1 cellular context compared by ENCODE assay signal in genomic region chr2:233867993-233868532, GRCh38.
A peak's percentile ranks its signal among the peaks of the same experiment; 100 is the strongest.
TF ChIP-seq lines count a peak whose summit lies in the region.

TSS of gene MSL3B (minus strand) at chr2:233868386.

TF ChIP-seq in K562, 482 proteins besides CTCF, POLR2A, EP300 and RAD21 (continued from another document and continues in another):
- TF ChIP-seq ZNF347 (CRISPR knock-in tag; IDR thresholded peaks at IDR 0.05; ENCODE audit: low read depth), result no peak
- TF ChIP-seq THRB (CRISPR knock-in tag; conservative IDR thresholded peaks at IDR 0.05), result no peak
- 0 out of 2 replicates have a peak, but pooled peaks have one; percentile 64 for TF ChIP-seq ATF6 (CRISPR knock-in tag; IDR thresholded peaks at IDR 0.05)
- TF ChIP-seq POLR2AphosphoS5 (IDR thresholded peaks at IDR 0.05; ENCODE audit: control insufficient read depth, insufficient read depth, low read depth, low read length), result peak; percentile 49
- no peak for TF ChIP-seq ZNF639 (CRISPR knock-in tag; conservative IDR thresholded peaks at IDR 0.05 in 1 of 2, IDR thresholded peaks at IDR 0.05 in 1 of 2)
- no peak for TF ChIP-seq ZBTB34 (CRISPR knock-in tag; IDR thresholded peaks at IDR 0.05)
- peak in 1 of 2 experiments; percentile 44; a peak in 1 of 4 replicates for TF ChIP-seq MNT (conservative IDR thresholded peaks at IDR 0.05)
- TF ChIP-seq NFE2 (IDR thresholded peaks at IDR 0.05; ENCODE audit: low read depth), result no peak
- no peak for TF ChIP-seq NONO (IDR thresholded peaks at IDR 0.05; ENCODE audit: low read depth in 2 of 2, low read length in 1 of 2)
- no peak for TF ChIP-seq MCM3 (IDR thresholded peaks at IDR 0.05)
- no peak for TF ChIP-seq MYC (IDR thresholded peaks at IDR 0.05; ENCODE audit: low read depth, low read length)
- TF ChIP-seq MYC (CRISPR knock-in tag; IDR thresholded peaks at IDR 0.05; ENCODE audit: borderline replicate concordance, low read depth), result no peak
- no peak for TF ChIP-seq SP1 (CRISPR knock-in tag; IDR thresholded peaks at IDR 0.05)
- no peak for TF ChIP-seq PCBP2 (IDR thresholded peaks at IDR 0.05; ENCODE audit: low read depth, low read length, poor library complexity, severe bottlenecking)
- TF ChIP-seq ZNF717 (CRISPR knock-in tag; IDR thresholded peaks at IDR 0.05), result no peak
- TF ChIP-seq KAT7 (CRISPR knock-in tag; IDR thresholded peaks at IDR 0.05; ENCODE audit: borderline replicate concordance), result no peak
- TF ChIP-seq SMAD1 (IDR thresholded peaks at IDR 0.05; ENCODE audit: low read depth, low read length, partially characterized antibody), result no peak
- no peak for TF ChIP-seq KLF13 (tag; IDR thresholded peaks at IDR 0.05; ENCODE audit: borderline replicate concordance, low read depth)
- no peak for TF ChIP-seq PML (IDR thresholded peaks at IDR 0.05; ENCODE audit: low read length)
- TF ChIP-seq SRSF1 (IDR thresholded peaks at IDR 0.05; ENCODE audit: low read depth, low read length), result no peak
- no peak for TF ChIP-seq ZNF655 (CRISPR knock-in tag; IDR thresholded peaks at IDR 0.05)
- no peak for TF ChIP-seq BACH1 (tag; IDR thresholded peaks at IDR 0.05)
- TF ChIP-seq RERE (CRISPR knock-in tag; IDR thresholded peaks at IDR 0.05; ENCODE audit: borderline replicate concordance), result no peak
- no peak for TF ChIP-seq NR2F6 (CRISPR knock-in tag; IDR thresholded peaks at IDR 0.05)
- no peak for TF ChIP-seq CBX5 (IDR thresholded peaks at IDR 0.05; ENCODE audit: borderline replicate concordance, low read depth)
- peak; percentile 81 for TF ChIP-seq MYBL2 (IDR thresholded peaks at IDR 0.05; ENCODE audit: low read depth)
- TF ChIP-seq MYBL2 (CRISPR knock-in tag; IDR thresholded peaks at IDR 0.05; ENCODE audit: borderline replicate concordance), result no peak
- TF ChIP-seq NCOA4 (IDR thresholded peaks at IDR 0.05; ENCODE audit: partially characterized antibody), result no peak
- no peak for TF ChIP-seq SIX5 (IDR thresholded peaks at IDR 0.05; ENCODE audit: borderline replicate concordance in 1 of 2, insufficient read depth in 1 of 2, low read depth in 1 of 2, low read length in 2 of 2)
- peak in 1 of 3 experiments; percentile 36 for TF ChIP-seq YY1 (IDR thresholded peaks at IDR 0.05; ENCODE audit: borderline replicate concordance in 1 of 3, control insufficient read depth in 1 of 3, extremely low read depth in 1 of 3, insufficient read depth in 3 of 3, insufficient read length in 1 of 3, insufficient replicate concordance in 2 of 3, low read depth in 1 of 3, low read length in 2 of 3)
- no peak for TF ChIP-seq ZNF253 (CRISPR knock-in tag; conservative IDR thresholded peaks at IDR 0.05)
- TF ChIP-seq ZNF707 (CRISPR knock-in tag; conservative IDR thresholded peaks at IDR 0.05), result no peak
- TF ChIP-seq ZBTB2 (IDR thresholded peaks at IDR 0.05), result 0 out of 2 replicates have a peak, but pooled peaks have one; percentile 72
- no peak for TF ChIP-seq JUN (IDR thresholded peaks at IDR 0.05; ENCODE audit: borderline replicate concordance, low read depth, low read length)
- no peak for TF ChIP-seq JUN (CRISPR knock-in tag; IDR thresholded peaks at IDR 0.05; ENCODE audit: borderline replicate concordance)
- no peak for TF ChIP-seq HINFP (tag; conservative IDR thresholded peaks at IDR 0.05; ENCODE audit: low read depth)
- TF ChIP-seq ZNF197 (CRISPR knock-in tag; IDR thresholded peaks at IDR 0.05; ENCODE audit: low read depth), result no peak
- TF ChIP-seq ZNF518B (CRISPR knock-in tag; IDR thresholded peaks at IDR 0.05), result no peak
